In genomic region chr16:84360170-84360569, GRCh38 we compare ENCODE assay signal across 3 cellular contexts.
A peak's percentile ranks its signal among the peaks of the same experiment; 100 is the strongest.
TF ChIP-seq lines count a peak whose summit lies in the region.

No MANE protein-coding gene starts in this region.

TF ChIP-seq in IMR-90, 13 proteins besides CTCF, POLR2A, EP300 and RAD21:
- TF ChIP-seq FOS (IDR thresholded peaks at IDR 0.05; ENCODE audit: low read depth, low read length) (no peak), MAZ (IDR thresholded peaks at IDR 0.05; ENCODE audit: borderline replicate concordance, low read depth, low read length) (no peak), MXI1 (IDR thresholded peaks at IDR 0.05; ENCODE audit: borderline replicate concordance, low read depth, low read length) (no peak), RCOR1 (IDR thresholded peaks at IDR 0.05; ENCODE audit: insufficient replicate concordance, low read length) (no peak), MAFK (IDR thresholded peaks at IDR 0.05; ENCODE audit: low read depth, low read length) (no peak), ELK1 (IDR thresholded peaks at IDR 0.05; ENCODE audit: borderline replicate concordance, low read depth, low read length) (no peak), RFX5 (IDR thresholded peaks at IDR 0.05; ENCODE audit: low read depth, low read length) (no peak), NFE2L2 (IDR thresholded peaks at IDR 0.05; ENCODE audit: low read depth, low read length) (no peak), CHD1 (IDR thresholded peaks at IDR 0.05; ENCODE audit: low read depth, low read length) (no peak), USF2 (IDR thresholded peaks at IDR 0.05; ENCODE audit: low read depth, low read length) (no peak), CEBPB (IDR thresholded peaks at IDR 0.05; ENCODE audit: low read depth, low read length) (no peak), SMC3 (IDR thresholded peaks at IDR 0.05; ENCODE audit: low read depth, low read length) (no peak)
TF ChIP-seq in IMR-90: peak in this region for 0.

TF ChIP-seq in K562, 482 proteins besides CTCF, POLR2A, EP300 and RAD21:
- 0 out of 2 replicates have a peak, but pooled peaks have one; percentile 22 for TF ChIP-seq CREM (IDR thresholded peaks at IDR 0.05; ENCODE audit: low read depth)
- no peak for TF ChIP-seq NFIC (IDR thresholded peaks at IDR 0.05)

TF ChIP-seq in SK-N-SH, 30 proteins besides CTCF, POLR2A, EP300 and RAD21:
- TF ChIP-seq SIN3A (IDR thresholded peaks at IDR 0.05; ENCODE audit: borderline replicate concordance, low read depth, low read length) (no peak), EZH2phosphoT487 (IDR thresholded peaks at IDR 0.05; ENCODE audit: borderline replicate concordance, low read depth) (no peak), TEAD4 (IDR thresholded peaks at IDR 0.05; ENCODE audit: borderline replicate concordance, insufficient read depth) (no peak), FOSL2 (IDR thresholded peaks at IDR 0.05; ENCODE audit: borderline replicate concordance, low read depth) (no peak), MEF2A (IDR thresholded peaks at IDR 0.05; ENCODE audit: borderline replicate concordance, low read depth) (no peak)
